ENCODE assay signal across 17 cellular contexts in the genomic region with DNA sequence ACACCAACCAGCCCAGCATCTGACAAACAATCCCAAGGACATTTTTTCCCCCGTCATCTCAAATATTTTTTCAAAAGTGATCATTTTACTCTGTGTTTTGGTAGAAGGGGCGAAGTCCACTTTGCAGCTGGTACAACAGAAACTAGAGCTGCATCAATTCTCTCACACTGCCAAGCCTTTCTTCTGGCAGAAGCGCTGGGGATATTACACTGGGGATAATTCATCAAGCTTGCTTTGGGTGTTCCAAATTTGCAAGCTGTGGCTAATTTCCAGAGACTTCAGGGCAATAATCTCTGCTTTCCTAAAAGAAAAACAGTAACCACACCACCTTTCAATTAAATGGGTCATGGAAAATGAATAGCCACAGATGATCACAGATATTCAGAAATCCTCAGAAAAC.
"Had no signal": no experiment of that assay in that cellular context is flagged by ENCODE, and none has a peak within 500 bp of the region (broad histone marks: within the 10 kb centered on the region; RNA-seq: fewer than 3 reads in every experiment).

No MANE protein-coding gene starts in this region.

- ATAC-seq: activated CD4-positive, CD25-positive, alpha-beta regulatory T cell treated with anti-CD3 and anti-CD28 coated beads, Interleukin-2, amount 50 U/mL, for 24 hours; lower lobe of right lung; stimulated activated naive CD8-positive, alpha-beta T cell treated with anti-CD3 and anti-CD28 coated beads, Interleukin-15, Interleukin-2, amounts not matched to agents 100 U/mL and 50 U/mL, for 24 hours had no signal

- DNase-seq: activated naive CD4-positive, alpha-beta T cell; activated naive CD8-positive, alpha-beta T cell treated with anti-CD3 and anti-CD28 coated beads, Interleukin-2, amount 10 ng/mL, durations not matched to agents 7 days and 5 days; activated T-cell treated with anti-CD3 and anti-CD28 coated beads for 4 hours; cortex of kidney; effector memory CD4-positive, alpha-beta T cell; foreskin melanocyte; heart right ventricle; lower lobe of right lung; midbrain; naive B cell; posterior cingulate gyrus; retina; stimulated activated naive CD8-positive, alpha-beta T cell treated with anti-CD3 and anti-CD28 coated beads, Interleukin-15, Interleukin-2, amounts not matched to agents 100 U/mL and 50 U/mL, for 24 hours; transverse colon had no signal

- H3K4me3 ChIP-seq: heart right ventricle, lower lobe of right lung, smooth muscle cell, transverse colon had no signal

- H3K27me3 ChIP-seq: brain microvascular endothelial cell, heart right ventricle, transverse colon had no signal

- H3K4me2 ChIP-seq: smooth muscle cell had no signal

- H3K36me3 ChIP-seq: brain microvascular endothelial cell, heart right ventricle, lower lobe of right lung, transverse colon had no signal

- H3K27ac ChIP-seq: brain microvascular endothelial cell, lower lobe of right lung had no signal

- H3K9me3 ChIP-seq: lower lobe of right lung, transverse colon had no signal
